Comparison of ENCODE assay signal across 22 cellular contexts in genomic region chr18:48581206-48581605, GRCh38. TPM values are rescaled to one million over a fixed set of nuclear protein-coding genes. Genes with fewer than 3 reads are reported as not detected.
DNase-seq lines count a peak whose midpoint lies in the region; ATAC-seq and TF ChIP-seq lines count a peak whose summit lies in the region.
"Had no signal": no experiment of that assay in that cellular context is flagged by ENCODE, and none has a peak within 500 bp of the region (broad histone marks: within the 10 kb centered on the region; RNA-seq: fewer than 3 reads in every experiment).

No MANE protein-coding gene starts in this region.

- peak overlapping the region in 1 of 5 donors; percentile 13 for H3K9ac ChIP-seq in subcutaneous abdominal adipose tissue (ENCODE audit: low read length in 5 of 5)
- H3K9ac ChIP-seq: BLaER1 treated with 17β-estradiol and CSF1 and Interleukin-3, amounts not matched to agents 10 nM and 100 nM; SK-N-SH had no signal

- peaks cover 90% of the 10 kb centered on the region for H3K79me2 ChIP-seq in hepatocyte

- peaks cover 18% of the 10 kb centered on the region for H4K20me1 ChIP-seq in hepatocyte (ENCODE audit: insufficient read depth, poor library complexity, severe bottlenecking)

- H3K36me3 ChIP-seq in HEK293 (ENCODE audit: control insufficient read depth in 2 of 2, insufficient read depth in 1 of 2, low read length in 2 of 2) = no peaks in the 10 kb centered on the region
- no peaks in the 10 kb centered on the region for H3K36me3 ChIP-seq in hepatocyte (replicated peaks; ENCODE audit: insufficient read depth, low read depth)
- peaks cover 0 to 6% (median 4%) of the 10 kb centered on the region in 5 donors for H3K36me3 ChIP-seq in subcutaneous abdominal adipose tissue (ENCODE audit: control insufficient read depth in 5 of 5, insufficient read depth in 5 of 5, low read length in 5 of 5)
- H3K36me3 ChIP-seq: adrenal gland, upper lobe of right lung had no signal

- H3K4me2 ChIP-seq in hepatocyte = no peak overlapping the region
- H3K4me2 ChIP-seq: BLaER1 treated with 17β-estradiol and CSF1 and Interleukin-3, amounts not matched to agents 10 nM and 100 nM; SK-N-SH had no signal

- TF ChIP-seq CTCF in HEK293 (tag by site-specific recombination; IDR thresholded peaks at IDR 0.05) = no peak
- TF ChIP-seq CTCF in hepatocyte (IDR thresholded peaks at IDR 0.05; ENCODE audit: poor library complexity) = no peak

- H3K27ac ChIP-seq in HEK293 (ENCODE audit: extremely low read depth, low read depth, low read length) (no peak overlapping the region), hepatocyte (peak overlapping the region; percentile 21), subcutaneous abdominal adipose tissue (ENCODE audit: low read depth, low read length) (peak overlapping the region; percentile 67)
- H3K27ac ChIP-seq: BLaER1 treated with 17β-estradiol and CSF1 and Interleukin-3, amounts not matched to agents 10 nM and 100 nM; epithelial cell of prostate; foreskin keratinocyte; upper lobe of right lung had no signal

- H3K9me3 ChIP-seq in HEK293 (ENCODE audit: control insufficient read depth, insufficient read depth, low read depth, low read length) (no peaks in the 10 kb centered on the region), hepatocyte (ENCODE audit: low read depth) (no peaks in the 10 kb centered on the region), subcutaneous abdominal adipose tissue (ENCODE audit: control insufficient read depth in 5 of 5, low read length in 5 of 5) (no peaks in the 10 kb centered on the region)
- H3K9me3 ChIP-seq: adrenal gland, upper lobe of right lung had no signal

- DNase-seq in cerebellum (ENCODE audit: low spot score) (peak; percentile 78), hepatocyte (ENCODE audit: low spot score) (no peak), NCI-H2171 (lab: John Stamatoyannopoulos, UW) (no peak), NCI-H2171 treated with DMSO at 0.1 percent for 48 hours (lab: John Stamatoyannopoulos, UW) (no peak)
- DNase-seq: ACHN; activated CD4-positive, alpha-beta T cell treated with anti-CD3 and anti-CD28 coated beads for 48 hours; activated T-cell treated with anti-CD3 and anti-CD28 coated beads, Interleukin-2, amount 50 U/mL, for 4 hours; COR-L47; DMS79 treated with DMSO at 0.1 percent for 48 hours; NCI-H1048; NCI-H187 treated with DMSO at 0.1 percent for 48 hours; SK-N-SH; stimulated activated CD8-positive, alpha-beta memory T cell treated with anti-CD3 and anti-CD28 coated beads, Interleukin-4, amount 100 ng/mL, for 48 hours; upper lobe of right lung had no signal

- no peak overlapping the region for H3K4me3 ChIP-seq in HEK293 (ENCODE audit: low read depth, low read length)
- no peak overlapping the region for H3K4me3 ChIP-seq in hepatocyte
- H3K4me3 ChIP-seq in subcutaneous abdominal adipose tissue (ENCODE audit: low read depth in 1 of 5, low read length in 5 of 5) = peak overlapping the region in 1 of 5 donors; percentile 4
- H3K4me3 ChIP-seq: adrenal gland; BLaER1 treated with 17β-estradiol and CSF1 and Interleukin-3, amounts not matched to agents 10 nM and 100 nM; lung; upper lobe of right lung had no signal

- POLR2A ChIA-PET in HEK293 (lab: Yijun Ruan, JAX) = no interaction called here

- 85% methylated on average over 4 of the region's 4 CpGs for WGBS in hepatocyte (ENCODE audit: low lambda C conversion rate, missing lambda C conversion rate)

- ATAC-seq in HG03354 (IDR thresholded peaks at IDR 0.05; ENCODE audit: poor library complexity, severe bottlenecking, unreplicated experiment) = no peak
- ATAC-seq: activated T-cell treated with anti-CD3 and anti-CD28 coated beads, Interleukin-2, amount 50 U/mL, for 4 hours; upper lobe of right lung had no signal

- no peaks in the 10 kb centered on the region for H3K9me2 ChIP-seq in hepatocyte (replicated peaks; ENCODE audit: insufficient read depth)
- H3K9me2 ChIP-seq: SK-N-SH had no signal

- no peak overlapping the region for H2AFZ ChIP-seq in hepatocyte

- H3K27me3 ChIP-seq in hepatocyte (no peaks in the 10 kb centered on the region), subcutaneous abdominal adipose tissue (ENCODE audit: control insufficient read depth in 5 of 5, insufficient read depth in 4 of 5, low read length in 5 of 5) (no peaks in the 10 kb centered on the region)
- H3K27me3 ChIP-seq: adrenal gland; BLaER1 treated with 17β-estradiol and CSF1 and Interleukin-3, amounts not matched to agents 10 nM and 100 nM; foreskin keratinocyte; upper lobe of right lung had no signal

- H3K4me1 ChIP-seq in HEK293 (ENCODE audit: control insufficient read depth, insufficient read depth, low read length) (0 out of 2 replicates have a peak, but pooled peaks cover 3% of the 10 kb centered on the region), hepatocyte (ENCODE audit: insufficient read depth) (peaks cover 8% of the 10 kb centered on the region), subcutaneous abdominal adipose tissue (ENCODE audit: control insufficient read depth in 5 of 5, insufficient read depth in 5 of 5, low read length in 5 of 5) (peaks cover 5 to 35% (median 30%) of the 10 kb centered on the region in 5 donors)
- H3K4me1 ChIP-seq: BLaER1 treated with 17β-estradiol and CSF1 and Interleukin-3, amounts not matched to agents 10 nM and 100 nM; upper lobe of right lung had no signal

- CTCF ChIA-PET in HEK293 (lab: Yijun Ruan, JAX) = interaction anchor here (0.6 to 0.7 kb wide), 2 partner anchors 15 to 66 kb away, joined by 3 to 4 read pairs; no protein-coding TSS in a partner anchor

TF ChIP-seq in HEK293, 187 proteins besides CTCF, POLR2A, EP300 and RAD21:
- TF ChIP-seq ZBTB7A (tag by site-specific recombination; IDR thresholded peaks at IDR 0.05; ENCODE audit: low read depth) (no peak), ZNF561 (tag by site-specific recombination; IDR thresholded peaks at IDR 0.05; ENCODE audit: borderline replicate concordance) (no peak), ZNF341 (tag by site-specific recombination; IDR thresholded peaks at IDR 0.05; ENCODE audit: low read depth) (peak; percentile 36; the same call in 1 of the 2 replicates)

RNA-seq across cellular contexts. Expression of gene CTIF, which starts 42.4 kb away (rescaled TPM):
- total RNA-seq in cerebellum (52.4 TPM), hepatocyte (24.0 and 27.9 TPM in 2 replicates)
- polyA plus RNA-seq in hepatocyte = 22.1 and 24.9 TPM in 2 replicates
